In genomic region chr21:30561264-30561895, GRCh38 we compare ENCODE assay signal across 30 cellular contexts. TPM values are rescaled to one million over a fixed set of nuclear protein-coding genes. Genes with fewer than 3 reads are reported as not detected.
"Had no signal": no experiment of that assay in that cellular context is flagged by ENCODE, and none has a peak within 500 bp of the region (broad histone marks: within the 10 kb centered on the region; RNA-seq: fewer than 3 reads in every experiment).

A gene with protein sequence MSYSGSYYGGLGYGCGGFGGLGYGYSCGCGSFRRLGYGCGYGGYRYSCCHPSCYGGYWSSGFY (minus strand): TSS chr21:30561314. CDS start chr21:30561289, 25 bp downstream.

- H3K4me3 ChIP-seq: adrenal gland, body of pancreas, breast epithelium had no signal

- H3K27me3 ChIP-seq: adrenal gland, body of pancreas, brain microvascular endothelial cell, breast epithelium had no signal

- H3K4me1 ChIP-seq: adrenal gland, body of pancreas, breast epithelium had no signal

- DNase-seq: activated B cell treated with CpG ODN at 0.5 μM for 24 hours; activated CD4-positive, alpha-beta memory T cell treated with anti-CD3 and anti-CD28 coated beads for 36 hours; activated CD4-positive, alpha-beta T cell treated with anti-CD3 and anti-CD28 coated beads for 4 hours; activated CD4-positive, alpha-beta T cell treated with anti-CD3 and anti-CD28 coated beads, Interleukin-2, amount 10 ng/mL, durations not matched to agents 24 days and 14 days; activated CD4-positive, alpha-beta T cell treated with anti-CD3 and anti-CD28 coated beads, Interleukin-2, amount 50 U/mL, for 1 hour; activated CD4-positive, alpha-beta T cell treated with anti-CD3 and anti-CD28 coated beads, Interleukin-2, amount 50 U/mL, for 4 hours; activated CD4-positive, CD25-positive, alpha-beta regulatory T cell treated with anti-CD3 and anti-CD28 coated beads, Interleukin-2, amount 50 U/mL, for 72 hours; activated CD8-positive, alpha-beta memory T cell treated with anti-CD3 and anti-CD28 coated beads, Interleukin-2, amount 50 U/mL, for 4 hours; activated CD8-positive, alpha-beta T cell treated with anti-CD3 and anti-CD28 coated beads for 36 hours; activated effector memory CD4-positive, alpha-beta T cell treated with anti-CD3 and anti-CD28 coated beads, Interleukin-2, amount 50 U/mL, for 16 hours; activated gamma-delta T cell treated with Interleukin-2 at 50 U/mL for 16 hours; activated naive CD4-positive, alpha-beta T cell; activated naive CD4-positive, alpha-beta T cell treated with anti-CD3 and anti-CD28 coated beads for 36 hours; activated naive CD4-positive, alpha-beta T cell treated with anti-CD3 and anti-CD28 coated beads, Interleukin-2, amount 50 U/mL, for 16 hours; activated naive CD8-positive, alpha-beta T cell treated with anti-CD3 and anti-CD28 coated beads for 36 hours; activated T-cell treated with anti-CD3 and anti-CD28 coated beads for 4 hours; activated T-cell treated with anti-CD3 and anti-CD28 coated beads, Interleukin-2, amount 50 U/mL, for 1 hour; activated T-cell treated with anti-CD3 and anti-CD28 coated beads, Interleukin-2, amount 50 U/mL, for 4 hours; activated T-cell treated with anti-CD3 and anti-CD28 coated beads, Interleukin-2, amount 50 U/mL, for 72 hours; adrenal gland; amniotic stem cell; aorta; body of pancreas; brain microvascular endothelial cell; central memory CD4-positive, alpha-beta T cell; T-helper 1 cell; T-helper 2 cell; T-helper 9 cell had no signal

- H3K27ac ChIP-seq: adrenal gland, body of pancreas, brain microvascular endothelial cell, breast epithelium, VCaP had no signal

- H3K36me3 ChIP-seq: adrenal gland, brain microvascular endothelial cell, breast epithelium had no signal

- H3K9me3 ChIP-seq: adrenal gland, body of pancreas, breast epithelium had no signal

RNA-seq across cellular contexts. Expression of the gene that starts here (rescaled TPM):
- polyA plus RNA-seq: adrenal gland, aorta had no signal
